11 cellular contexts compared by ENCODE assay signal in genomic region chr1:172041689-172042088, GRCh38.
DNase-seq lines count a peak whose midpoint lies in the region; ATAC-seq and TF ChIP-seq lines count a peak whose summit lies in the region.
"Had no signal": no experiment of that assay in that cellular context is flagged by ENCODE, and none has a peak within 500 bp of the region (broad histone marks: within the 10 kb centered on the region; RNA-seq: fewer than 3 reads in every experiment).

No MANE protein-coding gene starts in this region.

- no peak overlapping the region for H3K4me3 Mint-ChIP-seq in naive thymus-derived CD8-positive, alpha-beta T cell
- no peak overlapping the region for H3K4me3 Mint-ChIP-seq in natural killer cell treated with Interleukin-12 subunit alpha and Interleukin-12 subunit beta and Interleukin-15 and Interleukin-18, amount 100 ng/mL, for 72 hours

- no peaks in the 10 kb centered on the region for H3F3A ChIP-seq in GM23248 (ENCODE audit: insufficient read depth)

- POLR2A ChIA-PET in naive thymus-derived CD8-positive, alpha-beta T cell (lab: Charles Lee) = no interaction called here

- H3K4me1 Mint-ChIP-seq in naive thymus-derived CD8-positive, alpha-beta T cell = peaks cover 13 to 16% (median 15%) of the 10 kb centered on the region in 4 donors
- H3K4me1 Mint-ChIP-seq in natural killer cell treated with Interleukin-12 subunit alpha and Interleukin-12 subunit beta and Interleukin-15 and Interleukin-18, amount 100 ng/mL, for 72 hours (ENCODE audit: low read depth in 2 of 2) = peaks cover 5 to 10% of the 10 kb centered on the region in 2 donors

- H3K27ac ChIP-seq in GM23248 (no peak overlapping the region), RWPE2 (ENCODE audit: poor library complexity, severe bottlenecking) (no peak overlapping the region), spleen (no peak overlapping the region)
- H3K27ac ChIP-seq: HL-60 had no signal

- no peak overlapping the region for H3K4me3 ChIP-seq in GM23248
- H3K4me3 ChIP-seq in RWPE2 (ENCODE audit: severe bottlenecking) = no peak overlapping the region
- peak overlapping the region; percentile 11 for H3K4me3 ChIP-seq in fibroblast of the aortic adventitia (ENCODE audit: low read depth, low read length)
- H3K4me3 ChIP-seq in spleen = no peak overlapping the region

- H3K36me3 ChIP-seq in GM23248 (ENCODE audit: low read depth) (no peaks in the 10 kb centered on the region), RWPE2 (ENCODE audit: low read depth) (no peaks in the 10 kb centered on the region), spleen (peaks cover 0 to 5% (median 0%) of the 10 kb centered on the region in 6 donors)

- DNase-seq in GM23248 (peak; percentile 40), RWPE2 (ENCODE audit: low spot score) (no peak), fibroblast of the aortic adventitia (ENCODE audit: low read depth) (peak; percentile 69), spleen (no peak), NCI-H2029 (lab: John Stamatoyannopoulos, UW) (no peak), KG1 (lab: John Stamatoyannopoulos, UW) (no peak)
- DNase-seq in naive thymus-derived CD8-positive, alpha-beta T cell = no peak
- no peak for DNase-seq in natural killer cell treated with Interleukin-12 subunit alpha and Interleukin-12 subunit beta and Interleukin-15 and Interleukin-18, amount 100 ng/mL, for 72 hours (ENCODE audit: low spot score)
- DNase-seq: stimulated activated CD4-positive, alpha-beta T cell treated with anti-CD3 and anti-CD28 coated beads, Interleukin-4, amount 100 ng/mL, for 1 hour had no signal

- H3K27me3 Mint-ChIP-seq in naive thymus-derived CD8-positive, alpha-beta T cell = peaks cover 0 to 4% (median 0%) of the 10 kb centered on the region in 5 donors
- no peaks in the 10 kb centered on the region for H3K27me3 Mint-ChIP-seq in natural killer cell treated with Interleukin-12 subunit alpha and Interleukin-12 subunit beta and Interleukin-15 and Interleukin-18, amount 100 ng/mL, for 72 hours

- peaks cover 12% of the 10 kb centered on the region for H3K4me1 ChIP-seq in GM23248 (ENCODE audit: insufficient read depth)
- peaks cover 6% of the 10 kb centered on the region for H3K4me1 ChIP-seq in RWPE2 (ENCODE audit: insufficient read depth, poor library complexity, severe bottlenecking)
- no peaks in the 10 kb centered on the region for H3K4me1 ChIP-seq in spleen

- no peaks in the 10 kb centered on the region for H3K9me2 ChIP-seq in GM23248 (ENCODE audit: insufficient read depth)

- no peaks in the 10 kb centered on the region for H3K79me2 ChIP-seq in GM23248 (ENCODE audit: insufficient read depth)

- no peak for TF ChIP-seq POLR2A in spleen (IDR thresholded peaks at IDR 0.05)

- H4K20me1 ChIP-seq in GM23248 (ENCODE audit: insufficient read depth) = no peaks in the 10 kb centered on the region

- H3K9me3 ChIP-seq in GM23248 (ENCODE audit: low read depth) (no peaks in the 10 kb centered on the region), RWPE2 (ENCODE audit: severe bottlenecking) (peaks cover 3% of the 10 kb centered on the region), spleen (no peaks in the 10 kb centered on the region)

- H3K36me3 Mint-ChIP-seq in naive thymus-derived CD8-positive, alpha-beta T cell = peaks cover 11 to 16% (median 16%) of the 10 kb centered on the region in 3 donors
- H3K36me3 Mint-ChIP-seq in natural killer cell treated with Interleukin-12 subunit alpha and Interleukin-12 subunit beta and Interleukin-15 and Interleukin-18, amount 100 ng/mL, for 72 hours = peaks cover 5% of the 10 kb centered on the region

- intact Hi-C loops in spleen (cut with DNase I; ENCODE audit: low total_unique reads) = no loop called here

- H3K27me3 ChIP-seq in GM23248 (replicated peaks; ENCODE audit: insufficient read depth) = no peaks in the 10 kb centered on the region
- H3K27me3 ChIP-seq in RWPE2 (ENCODE audit: insufficient read depth, poor library complexity, severe bottlenecking) = no peaks in the 10 kb centered on the region
- no peaks in the 10 kb centered on the region for H3K27me3 ChIP-seq in spleen (replicated peaks in 1 of 7)

- H3K4me2 ChIP-seq in GM23248 (ENCODE audit: unreplicated experiment) = no peak overlapping the region

- peaks cover 0 to 9% (median 3%) of the 10 kb centered on the region in 9 donors for H3K9me3 Mint-ChIP-seq in naive thymus-derived CD8-positive, alpha-beta T cell
- peaks cover 3% of the 10 kb centered on the region for H3K9me3 Mint-ChIP-seq in natural killer cell treated with Interleukin-12 subunit alpha and Interleukin-12 subunit beta and Interleukin-15 and Interleukin-18, amount 100 ng/mL, for 72 hours
- H3K9me3 Mint-ChIP-seq: activated T-helper 2 cell treated with anti-CD3 and anti-CD28 coated beads, Interferon-gamma antibody, Interleukin-2, Interleukin-4, amounts not matched to agents 10 μg/mL and 5 μg/mL and 100 μg/mL, durations not matched to agents 14 hours and 24 hours and 36 hours had no signal

- ATAC-seq in RWPE2 (ENCODE audit: low read depth) = no peak
- no peak for ATAC-seq in naive thymus-derived CD8-positive, alpha-beta T cell
- no peak for ATAC-seq in natural killer cell treated with Interleukin-12 subunit alpha and Interleukin-12 subunit beta and Interleukin-15 and Interleukin-18, amount 100 ng/mL, for 72 hours

- H3K9ac ChIP-seq in GM23248 = no peak overlapping the region

- 0 out of 2 replicates have a peak overlapping the region, but pooled peaks have one; percentile 38 for H2AFZ ChIP-seq in GM23248

- no peak overlapping the region for H3K27ac Mint-ChIP-seq in naive thymus-derived CD8-positive, alpha-beta T cell
- no peak overlapping the region for H3K27ac Mint-ChIP-seq in natural killer cell treated with Interleukin-12 subunit alpha and Interleukin-12 subunit beta and Interleukin-15 and Interleukin-18, amount 100 ng/mL, for 72 hours
- H3K27ac Mint-ChIP-seq: activated T-helper 2 cell treated with anti-CD3 and anti-CD28 coated beads, Interferon-gamma antibody, Interleukin-2, Interleukin-4, amounts not matched to agents 10 μg/mL and 5 μg/mL and 100 μg/mL, durations not matched to agents 14 hours and 24 hours and 36 hours had no signal

- in situ Hi-C loops in GM23248 (cut with MboI) = no loop called here

- TF ChIP-seq CTCF in RWPE2 (IDR thresholded peaks at IDR 0.05; ENCODE audit: poor library complexity, severe bottlenecking) (peak; percentile 56), fibroblast of the aortic adventitia (IDR thresholded peaks at IDR 0.05; ENCODE audit: insufficient read depth, low read length) (peak; percentile 61), spleen (IDR thresholded peaks at IDR 0.05 in 8 of 11, conservative IDR thresholded peaks at IDR 0.05 in 3 of 11) (peak in 6 of 11 experiments; percentile 16 to 34 (median 25))

Comparison
In these comparisons a context has a peak if more than half of its experiments do, and no peak if none do; other contexts are left out.
1. DNase-seq: peak in GM23248 (single experiment) and fibroblast of the aortic adventitia (single experiment); none in RWPE2 (single experiment), spleen (single experiment), NCI-H2029 (single experiment), KG1 (single experiment), naive thymus-derived CD8-positive, alpha-beta T cell (0 of 10) and natural killer cell treated with Interleukin-12 subunit alpha and Interleukin-12 subunit beta and Interleukin-15 and Interleukin-18, amount 100 ng/mL, for 72 hours (single experiment).
2. Peak in every context shown above with its lines, with median percentiles within 50 percentile points of each other: CTCF ChIP-seq.